Comparison of ENCODE assay signal across 8 cellular contexts in the genomic region with DNA sequence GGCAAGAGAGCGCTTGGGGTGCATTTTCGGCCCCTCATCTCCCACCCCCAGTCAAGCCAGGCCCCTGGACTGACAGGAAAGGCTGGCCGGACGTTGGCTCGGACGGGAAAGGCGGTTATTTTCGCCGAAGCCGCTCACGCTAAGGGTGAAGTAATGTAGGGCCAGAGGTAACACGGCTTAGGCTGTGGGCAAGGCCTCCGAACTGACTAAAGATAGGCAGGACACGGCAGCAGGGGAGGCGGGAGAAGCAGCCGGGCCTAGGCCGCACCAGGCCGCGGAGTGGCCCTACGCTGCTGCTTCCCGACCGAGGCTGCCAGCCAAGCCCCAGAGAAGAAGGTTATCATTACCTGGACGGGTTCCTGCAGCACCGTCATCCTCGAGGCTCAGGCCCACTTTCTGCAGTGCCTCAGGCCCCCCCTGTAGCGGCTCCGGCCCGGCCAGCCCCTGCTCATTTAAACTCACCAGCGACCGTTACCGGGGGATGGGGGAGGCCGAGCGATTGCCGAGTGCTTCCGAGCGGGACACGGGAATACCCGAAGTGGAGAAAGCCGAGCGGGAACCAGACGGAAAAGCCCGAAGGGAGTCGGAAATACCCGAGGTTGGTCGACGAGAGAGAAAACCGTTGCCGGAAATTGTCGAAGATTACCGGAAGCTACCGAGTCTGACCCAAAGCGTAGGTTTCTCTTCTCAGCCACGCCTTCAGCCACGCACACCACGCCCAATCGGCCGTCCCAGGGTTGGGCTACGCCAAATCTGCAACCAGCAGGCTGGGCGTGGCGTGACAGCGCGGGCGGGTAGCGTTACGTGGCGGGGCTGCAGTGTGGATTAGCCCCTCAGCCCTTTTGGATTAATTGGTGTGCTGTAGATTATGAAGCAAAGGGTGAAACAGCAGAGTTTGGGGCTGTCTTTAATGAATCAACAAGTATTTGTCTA. TPM values are rescaled to one million over a fixed set of nuclear protein-coding genes. Genes with fewer than 3 reads are reported as not detected.
DNase-seq lines count a peak whose midpoint lies in the region; ATAC-seq and TF ChIP-seq lines count a peak whose summit lies in the region.

Gene CDC27 (minus strand): TSS at position 497 of the 933 bp plus-strand sequence. CDS start 123 bp downstream, at position 374.

- H3K4me3 ChIP-seq in ACC112 (ENCODE audit: low read depth, low read length) (peak within 1 kb of the TSS; percentile 86), breast epithelium (peak within 1 kb of the TSS; percentile 65 to 89 (median 80)), iPS-18a (ENCODE audit: low read length) (peak within 1 kb of the TSS; percentile 95), skeletal muscle satellite cell (ENCODE audit: low read length) (peak within 1 kb of the TSS; percentile 78)

- peak within 1 kb of the TSS; percentile 66 for H2AFZ ChIP-seq in ACC112 (ENCODE audit: low read length, unreplicated experiment)

- H3K4me2 ChIP-seq in skeletal muscle satellite cell (ENCODE audit: low read length), result peak within 1 kb of the TSS; percentile 89

- peak; percentile 87 for DNase-seq in NCI-H2196 treated with DMSO at 0.1 percent for 48 hours (lab: John Stamatoyannopoulos, UW; ENCODE audit: unreplicated experiment)
- DNase-seq in breast epithelium (ENCODE audit: low spot score in 2 of 2), result peak; percentile 96 to 99

- ATAC-seq in GM18870 (IDR thresholded peaks at IDR 0.05; ENCODE audit: unreplicated experiment), result peak; percentile 93
- ATAC-seq in HG03135 (IDR thresholded peaks at IDR 0.05; ENCODE audit: unreplicated experiment), result peak; percentile 90

- H3K9me3 ChIP-seq in breast epithelium (no peaks in the 10 kb centered on the region), iPS-18a (ENCODE audit: control insufficient read depth, low read depth, low read length) (no peaks in the 10 kb centered on the region), skeletal muscle satellite cell (replicated peaks; ENCODE audit: low read length) (no peaks in the 10 kb centered on the region)

- H3K27ac ChIP-seq in ACC112 (ENCODE audit: low read depth, low read length) (peak within 1 kb of the TSS; percentile 91), VCaP (peak within 1 kb of the TSS; percentile 94), breast epithelium (peak within 1 kb of the TSS; percentile 98), iPS-18a (ENCODE audit: low read length) (peak within 1 kb of the TSS; percentile 63)

- H3K4me1 ChIP-seq in ACC112 (ENCODE audit: control insufficient read depth, insufficient read depth, low read length, unreplicated experiment), result peaks cover 18% of the 10 kb centered on the region
- no peaks in the 10 kb centered on the region for H3K4me1 ChIP-seq in breast epithelium
- peaks cover 4% of the 10 kb centered on the region for H3K4me1 ChIP-seq in iPS-18a (ENCODE audit: control insufficient read depth, low read depth, low read length)
- H3K4me1 ChIP-seq in skeletal muscle satellite cell (ENCODE audit: control insufficient read depth, insufficient read depth, low read length), result peaks cover 13% of the 10 kb centered on the region

- no peak for TF ChIP-seq POLR2A in breast epithelium (IDR thresholded peaks at IDR 0.05)

- no peaks in the 10 kb centered on the region for H3K27me3 ChIP-seq in ACC112 (ENCODE audit: insufficient read depth, low read length)
- no peaks in the 10 kb centered on the region for H3K27me3 ChIP-seq in breast epithelium
- H3K27me3 ChIP-seq in iPS-18a (ENCODE audit: control insufficient read depth, insufficient read depth, low read length), result no peaks in the 10 kb centered on the region
- no peaks in the 10 kb centered on the region for H3K27me3 ChIP-seq in skeletal muscle satellite cell (ENCODE audit: control insufficient read depth, insufficient read depth, low read length)

- H3K36me3 ChIP-seq in ACC112 (ENCODE audit: insufficient read depth, low read length) (no peaks in the 10 kb centered on the region), breast epithelium (no peaks in the 10 kb centered on the region), iPS-18a (ENCODE audit: control insufficient read depth, low read depth, low read length) (no peaks in the 10 kb centered on the region), skeletal muscle satellite cell (ENCODE audit: insufficient read depth, low read length) (no peaks in the 10 kb centered on the region)

- H3K79me2 ChIP-seq in ACC112 (ENCODE audit: control insufficient read depth, insufficient read depth, low read length, unreplicated experiment), result peaks cover 50% of the 10 kb centered on the region

- intact Hi-C loops in breast epithelium (cut with DNase I; ENCODE audit: low total_unique reads), result no loop called here

- TF ChIP-seq CTCF in VCaP (conservative IDR thresholded peaks at IDR 0.05) (no peak), breast epithelium (IDR thresholded peaks at IDR 0.05) (no peak)

- H3K9ac ChIP-seq in iPS-18a (ENCODE audit: low read length) (peak within 1 kb of the TSS; percentile 91), skeletal muscle satellite cell (ENCODE audit: low read depth, low read length) (peak within 1 kb of the TSS; percentile 96)

RNA-seq across cellular contexts. Expression of gene CDC27, which starts in this region (rescaled TPM):
- total RNA-seq in breast epithelium, result 10 to 100 TPM; 63.2 to 73.7 (median 65.0) TPM
- total RNA-seq in skeletal muscle satellite cell (2012; rRNA removed), result 70.5 and 71.4 TPM in 2 replicates

Comparison
In these comparisons a context has a peak if more than half of its experiments do, and no peak if none do; other contexts are left out.
1. Peak in every context shown above with its lines: DNase-seq, ATAC-seq, H3K4me3 ChIP-seq and H3K27ac ChIP-seq.